ENCODE assay signal across 21 cellular contexts in the genomic region with DNA sequence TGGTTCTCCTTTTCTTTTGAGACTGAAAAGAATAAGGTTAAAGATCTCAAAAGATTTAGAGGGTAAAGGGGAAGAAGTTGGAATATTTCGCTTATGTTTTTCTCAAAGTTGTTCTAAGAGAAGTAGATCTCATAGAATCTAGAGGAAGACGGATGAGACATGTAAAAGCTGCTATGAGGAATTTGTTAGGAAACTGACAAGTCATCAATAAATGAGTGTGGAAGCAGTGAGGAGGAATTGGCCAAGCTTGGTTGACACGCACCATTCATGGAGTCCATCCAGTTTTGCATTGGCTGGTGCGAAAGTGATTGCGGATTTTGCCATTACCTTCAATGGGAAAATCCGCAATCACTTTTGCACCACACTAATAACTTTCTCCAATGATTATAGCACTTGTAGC. TPM values are rescaled to one million over a fixed set of nuclear protein-coding genes. Genes with fewer than 3 reads are reported as not detected.
"Had no signal": no experiment of that assay in that cellular context is flagged by ENCODE, and none has a peak within 500 bp of the region (broad histone marks: within the 10 kb centered on the region; RNA-seq: fewer than 3 reads in every experiment).

No MANE protein-coding gene starts in this region.

- DNase-seq: activated CD4-positive, alpha-beta T cell treated with anti-CD3 and anti-CD28 coated beads for 1 hour; activated CD4-positive, alpha-beta T cell treated with anti-CD3 and anti-CD28 coated beads, Interleukin-2, amount 50 U/mL, for 48 hours; activated gamma-delta T cell; activated T-cell treated with anti-CD3 and anti-CD28 coated beads, Interleukin-2, amount 50 U/mL, for 4 hours; aorta; cerebellar nuclear complex; dermis blood vessel endothelial cell; head of caudate nucleus; left colon; lower lobe of right lung; midbrain; stimulated activated CD4-positive, alpha-beta T cell treated with anti-CD3 and anti-CD28 coated beads, Interleukin-4, amount 100 ng/mL, for 1 hour; stimulated activated naive CD4-positive, alpha-beta T cell treated with Interleukin-2 at 50 U/mL for 16 hours; T1000 had no signal

- FAIRE-seq: frontal cortex had no signal

- ATAC-seq: activated T-cell treated with anti-CD3 and anti-CD28 coated beads, Interleukin-2, amount 50 U/mL, for 4 hours; left colon; lower lobe of right lung had no signal

- H3K4me3 Mint-ChIP-seq: activated T-cell treated with anti-CD3 and anti-CD28 coated beads, Interleukin-2, amount 50 U/mL, for 4 hours had no signal

- H3K27ac ChIP-seq: epithelial cell of prostate, lower lobe of right lung, neutrophil, suprapubic skin had no signal

- H3K9me3 ChIP-seq: neutrophil had no signal

- H3K27me3 ChIP-seq: neutrophil, suprapubic skin had no signal

- H3K4me3 ChIP-seq: lower lobe of right lung, suprapubic skin had no signal

RNA-seq across cellular contexts. Expression of a gene that starts 20.0 kb away (rescaled TPM):
- total RNA-seq: dermis blood vessel endothelial cell, fibroblast of lung, myocyte, renal cortical epithelial cell had no signal
